15 cellular contexts compared by ENCODE assay signal in genomic region chr21:45324430-45325205, GRCh38. TPM values are rescaled to one million over a fixed set of nuclear protein-coding genes. Genes with fewer than 3 reads are reported as not detected.
DNase-seq lines count a peak whose midpoint lies in the region; ATAC-seq and TF ChIP-seq lines count a peak whose summit lies in the region.
"Had no signal": no experiment of that assay in that cellular context is flagged by ENCODE, and none has a peak within 500 bp of the region (broad histone marks: within the 10 kb centered on the region; RNA-seq: fewer than 3 reads in every experiment).

No MANE protein-coding gene starts in this region.

- no peaks in the 10 kb centered on the region for H3K9me3 ChIP-seq in left lung
- H3K9me3 ChIP-seq in tibial artery = no peaks in the 10 kb centered on the region
- H3K9me3 ChIP-seq: Peyer's patch had no signal

- H3K36me3 Mint-ChIP-seq in endothelial cell (ENCODE audit: low read depth, unreplicated experiment) = no peaks in the 10 kb centered on the region
- peaks cover 4% of the 10 kb centered on the region for H3K36me3 Mint-ChIP-seq in effector memory CD8-positive, alpha-beta T cell (ENCODE audit: insufficient read depth)

- no peak overlapping the region for H3K27ac Mint-ChIP-seq in endothelial cell (ENCODE audit: unreplicated experiment)
- H3K27ac Mint-ChIP-seq in effector memory CD8-positive, alpha-beta T cell = peak overlapping the region in 1 of 2 donors; percentile 38

- H3K36me3 ChIP-seq in left lung (no peaks in the 10 kb centered on the region), tibial artery (no peaks in the 10 kb centered on the region)
- H3K36me3 ChIP-seq: Peyer's patch had no signal

- H3K27me3 ChIP-seq in left lung (peaks cover 0 to 9% of the 10 kb centered on the region in 2 donors), tibial artery (no peaks in the 10 kb centered on the region)
- H3K27me3 ChIP-seq: Peyer's patch had no signal

- TF ChIP-seq CTCF in left lung (IDR thresholded peaks at IDR 0.05) (no peak), tibial artery (IDR thresholded peaks at IDR 0.05) (peak in 1 of 2 experiments; percentile 10), endothelial cell (IDR thresholded peaks at IDR 0.05; ENCODE audit: unreplicated experiment) (no peak)

- H3K9me3 Mint-ChIP-seq in endothelial cell (ENCODE audit: unreplicated experiment) = no peaks in the 10 kb centered on the region
- no peaks in the 10 kb centered on the region for H3K9me3 Mint-ChIP-seq in effector memory CD8-positive, alpha-beta T cell

- no peak overlapping the region for H3K4me3 Mint-ChIP-seq in endothelial cell (ENCODE audit: unreplicated experiment)
- no peak overlapping the region for H3K4me3 Mint-ChIP-seq in effector memory CD8-positive, alpha-beta T cell

- H3K27ac ChIP-seq in left lung = no peak overlapping the region
- peak overlapping the region; percentile 96 to 99 for H3K27ac ChIP-seq in tibial artery

- peaks cover 9% of the 10 kb centered on the region for H3K27me3 Mint-ChIP-seq in endothelial cell (ENCODE audit: unreplicated experiment)
- peaks cover 16 to 54% of the 10 kb centered on the region in 2 donors for H3K27me3 Mint-ChIP-seq in effector memory CD8-positive, alpha-beta T cell

- intact Hi-C loops in left lung (cut with DNase I) = no loop called here
- intact Hi-C loops in tibial artery (cut with DNase I; ENCODE audit: low total_unique reads) = no loop called here

- ATAC-seq in left lung = no peak
- ATAC-seq in effector memory CD8-positive, alpha-beta T cell (replicated peaks) = no peak

- peak; percentile 9 for DNase-seq in activated naive CD4-positive, alpha-beta T cell treated with anti-CD3 and anti-CD28 coated beads, Interleukin-2, amount 50 U/mL, for 16 hours
- no peak for DNase-seq in activated naive CD4-positive, alpha-beta T cell treated with Interleukin-2 at 50 U/mL for 16 hours
- DNase-seq in astrocyte of the hippocampus (ENCODE audit: low read depth, low spot score) = peak; percentile 22
- peak; percentile 35 to 74 for DNase-seq in left lung
- peak in 1 of 2 donors; percentile 70 for DNase-seq in tibial artery
- DNase-seq in endothelial cell (ENCODE audit: low spot score) = no peak
- DNase-seq in effector memory CD8-positive, alpha-beta T cell = no peak
- no peak for DNase-seq in pons (ENCODE audit: low spot score)
- DNase-seq: activated CD8-positive, alpha-beta memory T cell treated with anti-CD3 and anti-CD28 coated beads for 24 hours; activated naive CD4-positive, alpha-beta T cell; NCI-H1048; NCI-H446; stimulated activated CD4-positive, alpha-beta T cell treated with anti-CD3 and anti-CD28 coated beads, Interleukin-1b, Interleukin-23, amount 100 ng/mL, for 48 hours; trophoblast cell had no signal

- H3K4me1 ChIP-seq in left lung (peaks cover 7 to 19% of the 10 kb centered on the region in 2 donors), tibial artery (peaks cover 0 to 71% (median 55%) of the 10 kb centered on the region in 4 donors)

- no peaks in the 10 kb centered on the region for H3K4me1 Mint-ChIP-seq in endothelial cell (ENCODE audit: unreplicated experiment)
- peaks cover 0 to 5% of the 10 kb centered on the region in 2 donors for H3K4me1 Mint-ChIP-seq in effector memory CD8-positive, alpha-beta T cell (ENCODE audit: low read depth in 2 of 2)

- H3K4me3 ChIP-seq in left lung = no peak overlapping the region
- no peak overlapping the region for H3K4me3 ChIP-seq in tibial artery
- H3K4me3 ChIP-seq: Peyer's patch had no signal

RNA-seq across cellular contexts. Expression of gene POFUT2, which starts 36.9 kb away (rescaled TPM):
- total RNA-seq in left lung = 10 to 100 TPM; 31.6 to 35.1 TPM
- 37.8 TPM for total RNA-seq in endothelial cell (ENCODE audit: unreplicated experiment)

Comparison
In these comparisons a context has a peak if more than half of its experiments do, and no peak if none do; other contexts are left out.
1. DNase-seq: peak in activated naive CD4-positive, alpha-beta T cell treated with anti-CD3 and anti-CD28 coated beads, Interleukin-2, amount 50 U/mL, for 16 hours (single experiment), astrocyte of the hippocampus (single experiment) and left lung (2 of 2); none in activated naive CD4-positive, alpha-beta T cell treated with Interleukin-2 at 50 U/mL for 16 hours (single experiment), endothelial cell (single experiment), effector memory CD8-positive, alpha-beta T cell (0 of 3) and pons (single experiment).
2. H3K27ac ChIP-seq: peak in tibial artery (2 of 2); none in left lung (0 of 2).